ENCODE assay signal across 7 cellular contexts in genomic region chr2:72993147-72993546, GRCh38.
DNase-seq lines count a peak whose midpoint lies in the region; ATAC-seq and TF ChIP-seq lines count a peak whose summit lies in the region.

No MANE protein-coding gene starts in this region.

- peak; percentile 75 for ATAC-seq in DND-41 (ENCODE audit: insufficient read depth, low read depth)

- no peak overlapping the region for H3K4me3 ChIP-seq in DND-41 (ENCODE audit: low read depth in 1 of 2, low read length in 2 of 2)
- H3K4me3 ChIP-seq in H7 (ENCODE audit: insufficient read depth, low read depth, low read length) = no peak overlapping the region
- no peak overlapping the region for H3K4me3 ChIP-seq in astrocyte of the spinal cord (ENCODE audit: low read depth, low read length)

- no peak overlapping the region for H3K27ac ChIP-seq in DND-41 (ENCODE audit: low read length)

- no peak overlapping the region for H2AFZ ChIP-seq in DND-41 (ENCODE audit: low read depth, low read length)

- no peaks in the 10 kb centered on the region for H3K36me3 ChIP-seq in DND-41 (ENCODE audit: insufficient read depth, low read length)
- H3K36me3 ChIP-seq in H7 (replicated peaks; ENCODE audit: control insufficient read depth, insufficient read depth, low read length) = no peaks in the 10 kb centered on the region

- DNase-seq in DND-41 (peak; percentile 48), H7 (peak; percentile 96), SK-N-DZ (ENCODE audit: low spot score) (peak; percentile 52), astrocyte of the spinal cord (ENCODE audit: low read depth, low spot score) (peak; percentile 14), inferior parietal cortex (ENCODE audit: extremely low spot score) (peak; percentile 60), NCI-H2107 (lab: John Stamatoyannopoulos, UW) (no peak)
- DNase-seq in stimulated activated CD4-positive, alpha-beta T cell treated with anti-CD3 and anti-CD28 coated beads, TNF-alpha, amount 100 ng/mL, for 1 hour (ENCODE audit: low read depth in 3 of 3, low spot score in 1 of 3) = peak in 2 of 3 donors; percentile 13 to 19

- H3K27me3 ChIP-seq in DND-41 (ENCODE audit: insufficient read depth, low read length, poor library complexity) (no peaks in the 10 kb centered on the region), H7 (ENCODE audit: control insufficient read depth, insufficient read depth, low read length) (no peaks in the 10 kb centered on the region)

- H3K79me2 ChIP-seq in DND-41 (ENCODE audit: insufficient read depth, low read length) = no peaks in the 10 kb centered on the region

- no peak overlapping the region for H3K9ac ChIP-seq in DND-41 (ENCODE audit: low read depth, low read length)

- no peak overlapping the region for H3K4me2 ChIP-seq in DND-41 (ENCODE audit: insufficient read depth, low read length)

- no peaks in the 10 kb centered on the region for H3K9me3 ChIP-seq in DND-41 (ENCODE audit: insufficient read depth, low read length, severe bottlenecking)

- TF ChIP-seq CTCF in DND-41 (IDR thresholded peaks at IDR 0.05; ENCODE audit: borderline replicate concordance, extremely low read depth, low read length, poor library complexity, severe bottlenecking) = peak; percentile 82
- TF ChIP-seq CTCF in astrocyte of the spinal cord (IDR thresholded peaks at IDR 0.05; ENCODE audit: low read depth, low read length) = peak; percentile 72

- in situ Hi-C loops in astrocyte of the spinal cord (cut with HindIII; ENCODE audit: low sequenced_read_pairs) = no loop called here

- no peaks in the 10 kb centered on the region for H4K20me1 ChIP-seq in DND-41 (ENCODE audit: insufficient read depth, low read length)

- H3K4me1 ChIP-seq in DND-41 (ENCODE audit: insufficient read depth, low read length) = no peaks in the 10 kb centered on the region
